In the genomic region with DNA sequence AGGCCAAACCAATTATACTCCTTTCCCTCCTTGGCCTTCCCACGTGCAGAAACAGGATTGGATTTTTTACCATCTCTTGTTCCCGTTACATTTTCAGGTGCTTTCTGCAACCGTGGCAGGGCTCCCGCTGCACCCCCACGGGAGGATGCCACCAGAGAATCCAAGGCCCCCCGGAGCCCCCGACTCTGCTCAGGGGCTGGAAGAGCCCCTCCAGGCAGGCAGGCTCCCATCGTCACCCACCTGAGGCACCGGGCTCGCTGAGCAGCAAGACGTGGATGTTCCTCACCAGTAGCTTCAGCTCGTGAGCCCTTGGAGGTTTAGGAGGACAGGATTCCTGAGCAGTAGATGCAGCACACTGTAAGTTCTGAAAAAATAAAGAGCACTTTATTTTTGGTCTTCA, we compare ENCODE assay signal across 25 cellular contexts. TPM values are rescaled to one million over a fixed set of nuclear protein-coding genes. Genes with fewer than 3 reads are reported as not detected.
DNase-seq lines count a peak whose midpoint lies in the region; ATAC-seq, FAIRE-seq and TF ChIP-seq lines count a peak whose summit lies in the region.
"Had no signal": no experiment of that assay in that cellular context is flagged by ENCODE, and none has a peak within 500 bp of the region (broad histone marks: within the 10 kb centered on the region; RNA-seq: fewer than 3 reads in every experiment).

No MANE protein-coding gene starts in this region.

- H3K9me3 ChIP-seq in kidney (ENCODE audit: control insufficient read depth in 1 of 2, low read length in 2 of 2) (no peaks in the 10 kb centered on the region), subcutaneous abdominal adipose tissue (ENCODE audit: control insufficient read depth in 5 of 5, low read length in 5 of 5) (peaks cover 0 to 2% (median 0%) of the 10 kb centered on the region in 5 donors)
- H3K9me3 ChIP-seq: A549; BLaER1 treated with 17β-estradiol and CSF1 and Interleukin-3, amounts not matched to agents 10 nM and 100 nM had no signal

- H3K4me1 Mint-ChIP-seq in CD14-positive monocyte (no peaks in the 10 kb centered on the region), T-cell (no peaks in the 10 kb centered on the region)
- H3K4me1 Mint-ChIP-seq: B cell; CD4-positive, alpha-beta memory T cell; CD4-positive, CD25-positive, alpha-beta regulatory T cell; CD8-positive, alpha-beta memory T cell had no signal

- H3K4me3 Mint-ChIP-seq in CD14-positive monocyte, result no peak overlapping the region
- H3K4me3 Mint-ChIP-seq in T-cell, result no peak overlapping the region
- H3K4me3 Mint-ChIP-seq: B cell; CD4-positive, alpha-beta memory T cell; CD4-positive, CD25-positive, alpha-beta regulatory T cell; CD8-positive, alpha-beta memory T cell had no signal

- H3K4me1 ChIP-seq in kidney (ENCODE audit: control insufficient read depth in 1 of 2, insufficient read depth in 1 of 2, low read depth in 1 of 2, low read length in 2 of 2) (no peaks in the 10 kb centered on the region), subcutaneous abdominal adipose tissue (ENCODE audit: control insufficient read depth in 5 of 5, insufficient read depth in 5 of 5, low read length in 5 of 5) (peaks cover 5 to 37% (median 21%) of the 10 kb centered on the region in 5 donors)
- H3K4me1 ChIP-seq: A549; BLaER1 treated with 17β-estradiol and CSF1 and Interleukin-3, amounts not matched to agents 10 nM and 100 nM had no signal

- no peak for TF ChIP-seq CTCF in CD14-positive monocyte (IDR thresholded peaks at IDR 0.05)
- TF ChIP-seq CTCF in kidney (IDR thresholded peaks at IDR 0.05; ENCODE audit: borderline replicate concordance, extremely low read depth, insufficient read depth), result no peak

- ATAC-seq in T-cell (replicated peaks in 1 of 4) (no peak), GM19455 (IDR thresholded peaks at IDR 0.05; ENCODE audit: unreplicated experiment) (no peak)
- ATAC-seq: A549, GM12878 had no signal

- peaks cover 0 to 2% (median 2%) of the 10 kb centered on the region in 3 donors for H3K27me3 Mint-ChIP-seq in CD14-positive monocyte (ENCODE audit: low read depth in 3 of 3)
- H3K27me3 Mint-ChIP-seq in T-cell, result no peaks in the 10 kb centered on the region
- H3K27me3 Mint-ChIP-seq: B cell; CD4-positive, alpha-beta memory T cell; CD4-positive, CD25-positive, alpha-beta regulatory T cell; CD8-positive, alpha-beta memory T cell had no signal

- no peaks in the 10 kb centered on the region for H3K27me3 ChIP-seq in subcutaneous abdominal adipose tissue (ENCODE audit: control insufficient read depth in 5 of 5, insufficient read depth in 4 of 5, low read length in 5 of 5)
- H3K27me3 ChIP-seq: BLaER1 treated with 17β-estradiol and CSF1 and Interleukin-3, amounts not matched to agents 10 nM and 100 nM had no signal

- H3K36me3 ChIP-seq in kidney (ENCODE audit: control insufficient read depth in 1 of 2, insufficient read depth in 2 of 2, low read length in 2 of 2), result peaks cover 7 to 8% of the 10 kb centered on the region in 2 donors
- H3K36me3 ChIP-seq in subcutaneous abdominal adipose tissue (ENCODE audit: control insufficient read depth in 5 of 5, insufficient read depth in 5 of 5, low read length in 5 of 5), result peaks cover 12 to 92% (median 82%) of the 10 kb centered on the region in 5 donors

- H3K27ac ChIP-seq in kidney (ENCODE audit: low read depth in 2 of 2, low read length in 2 of 2), result no peak overlapping the region
- H3K27ac ChIP-seq in subcutaneous abdominal adipose tissue (ENCODE audit: low read depth, low read length), result peak overlapping the region; percentile 57
- H3K27ac ChIP-seq: 22Rv1; A549; BLaER1 treated with 17β-estradiol and CSF1 and Interleukin-3, amounts not matched to agents 10 nM and 100 nM; C4-2B had no signal

- H3K9ac ChIP-seq in kidney (ENCODE audit: low read length in 2 of 2) (no peak overlapping the region), subcutaneous abdominal adipose tissue (ENCODE audit: low read length in 5 of 5) (no peak overlapping the region)
- H3K9ac ChIP-seq: BLaER1 treated with 17β-estradiol and CSF1 and Interleukin-3, amounts not matched to agents 10 nM and 100 nM had no signal

- DNase-seq in CD14-positive monocyte (ENCODE audit: low spot score) (peak; percentile 11), kidney (peak; percentile 59), T-cell (no peak)
- DNase-seq: AML-193; CD4-positive, alpha-beta memory T cell; CD4-positive, CD25-positive, alpha-beta regulatory T cell; CD8-positive, alpha-beta memory T cell; COR-L47; DMS 273 treated with DMSO at 0.1 percent for 48 hours; DMS153; DMS53; DMS79; DND-41; EL; GDM1 had no signal

- no peak for FAIRE-seq in kidney (lab: Jason Lieb, UNC)
- FAIRE-seq: A549, GM12878, GM12892, GM18507 had no signal

- H3K4me3 ChIP-seq in kidney (ENCODE audit: low read length in 2 of 2) (no peak overlapping the region), subcutaneous abdominal adipose tissue (ENCODE audit: low read depth in 1 of 5, low read length in 5 of 5) (no peak overlapping the region)
- H3K4me3 ChIP-seq: A549; BLaER1 treated with 17β-estradiol and CSF1 and Interleukin-3, amounts not matched to agents 10 nM and 100 nM; GM12878 had no signal

- H3K27ac Mint-ChIP-seq in CD14-positive monocyte (no peak overlapping the region), T-cell (no peak overlapping the region)
- H3K27ac Mint-ChIP-seq: B cell; CD4-positive, alpha-beta memory T cell; CD4-positive, CD25-positive, alpha-beta regulatory T cell had no signal

- CTCF ChIA-PET in T-cell (lab: Charles Lee), result no interaction called here

- intact Hi-C loops in CD14-positive monocyte (cut with micrococcal nuclease) (no loop called here), kidney (cut with DNase I) (no loop called here)

- H3K36me3 Mint-ChIP-seq in CD14-positive monocyte (peaks cover 69 to 70% of the 10 kb centered on the region in 2 donors), T-cell (peaks cover 57% of the 10 kb centered on the region)

- H3K9me3 Mint-ChIP-seq in CD14-positive monocyte, result peaks cover 0 to 2% (median 0%) of the 10 kb centered on the region in 7 donors
- H3K9me3 Mint-ChIP-seq in T-cell, result no peaks in the 10 kb centered on the region
- H3K9me3 Mint-ChIP-seq: CD4-positive, alpha-beta memory T cell; CD4-positive, CD25-positive, alpha-beta regulatory T cell; CD8-positive, alpha-beta memory T cell had no signal

- POLR2A ChIA-PET in T-cell (lab: Charles Lee), result no interaction called here

RNA-seq across cellular contexts. Expression of a gene that starts 35.2 kb away (rescaled TPM):
- polyA plus RNA-seq in CD14-positive monocyte, result under 1 TPM; 0.19 to 0.74 TPM
- 8.4 TPM for total RNA-seq in kidney
- polyA plus RNA-seq in kidney (ENCODE audit: insufficient read depth, low read depth, low replicate concordance), result 1.3 TPM
- total RNA-seq in T-cell, result 10 to 100 TPM; 17.8 to 22.0 (median 20.7) TPM

RNA-seq across cellular contexts. Expression of a gene that starts 39.5 kb away (rescaled TPM):
- polyA plus RNA-seq in CD14-positive monocyte (1 to 10 TPM; 1.4 to 3.8 TPM), kidney (ENCODE audit: insufficient read depth, low read depth, low replicate concordance) (7.6 TPM)
- total RNA-seq in kidney (25.6 TPM), T-cell (10 to 100 TPM in 1 of 5 donors, 1 to 10 TPM in 4; 7.7 to 15.0 (median 9.5) TPM)

Comparison
In these comparisons a context has a peak if more than half of its experiments do, and no peak if none do; other contexts are left out.
1. DNase-seq: peak in CD14-positive monocyte (single experiment) and kidney (single experiment); none in T-cell (0 of 34).